Comparison of ENCODE assay signal across 29 cellular contexts in genomic region chr5:131782717-131783116, GRCh38. TPM values are rescaled to one million over a fixed set of nuclear protein-coding genes. Genes with fewer than 3 reads are reported as not detected.
DNase-seq lines count a peak whose midpoint lies in the region; ATAC-seq lines count a peak whose summit lies in the region.
"Had no signal": no experiment of that assay in that cellular context is flagged by ENCODE, and none has a peak within 500 bp of the region (broad histone marks: within the 10 kb centered on the region; RNA-seq: fewer than 3 reads in every experiment).

No MANE protein-coding gene starts in this region.

- no peak for DNase-seq in activated T-cell treated with anti-CD3 and anti-CD28 coated beads, Interleukin-2, amount 50 U/mL, for 72 hours
- no peak for DNase-seq in activated T-cell treated with anti-CD3 and anti-CD28 coated beads, Interleukin-2, amount 50 U/mL, for 1 hour
- no peak for DNase-seq in central memory CD8-positive, alpha-beta T cell (ENCODE audit: low spot score in 2 of 2)
- DNase-seq in stimulated activated effector memory CD8-positive, alpha-beta T cell treated with anti-CD3 and anti-CD28 coated beads, Interleukin-12 subunit alpha, Interleukin-12 subunit beta, amount 100 ng/mL, for 72 hours (ENCODE audit: low spot score in 2 of 2), result no peak
- DNase-seq in SIG-M5 (lab: John Stamatoyannopoulos, UW) (no peak), anterior cingulate cortex (lab: John Stamatoyannopoulos, UW) (no peak)
- DNase-seq: 8988T; ACHN; AML-193; BE2C; C1 segment of cervical spinal cord; Caco-2; Calu3; CD4-positive, alpha-beta memory T cell; CD4-positive, alpha-beta T cell; CD4-positive, CD25-positive, alpha-beta regulatory T cell; CD8-positive, alpha-beta memory T cell; CD8-positive, alpha-beta T cell; COR-L47; DMS 273 treated with DMSO at 0.1 percent for 48 hours; DMS153; DMS53; DMS79; DMS79 treated with DMSO at 0.1 percent for 48 hours; DND-41; EL had no signal

- H3K36me3 Mint-ChIP-seq in activated T-cell treated with anti-CD3 and anti-CD28 coated beads, Interleukin-2, amount 50 U/mL, for 72 hours (ENCODE audit: insufficient read depth in 2 of 2), result peaks cover 0 to 5% of the 10 kb centered on the region in 2 donors
- peaks cover 2% of the 10 kb centered on the region for H3K36me3 Mint-ChIP-seq in central memory CD8-positive, alpha-beta T cell (ENCODE audit: insufficient read depth)
- H3K36me3 Mint-ChIP-seq in stimulated activated effector memory CD8-positive, alpha-beta T cell treated with anti-CD3 and anti-CD28 coated beads, Interleukin-12 subunit alpha, Interleukin-12 subunit beta, amount 100 ng/mL, for 72 hours, result no peaks in the 10 kb centered on the region

- H3K27ac Mint-ChIP-seq in activated T-cell treated with anti-CD3 and anti-CD28 coated beads, Interleukin-2, amount 50 U/mL, for 72 hours, result peak overlapping the region; percentile 38
- H3K27ac Mint-ChIP-seq in central memory CD8-positive, alpha-beta T cell (ENCODE audit: low read depth), result peak overlapping the region; percentile 84
- H3K27ac Mint-ChIP-seq in stimulated activated effector memory CD8-positive, alpha-beta T cell treated with anti-CD3 and anti-CD28 coated beads, Interleukin-12 subunit alpha, Interleukin-12 subunit beta, amount 100 ng/mL, for 72 hours, result peak overlapping the region; percentile 20
- H3K27ac Mint-ChIP-seq: B cell; CD4-positive, alpha-beta T cell; CD8-positive, alpha-beta T cell had no signal

- no peaks in the 10 kb centered on the region for H3K27me3 Mint-ChIP-seq in activated T-cell treated with anti-CD3 and anti-CD28 coated beads, Interleukin-2, amount 50 U/mL, for 72 hours (ENCODE audit: low read depth)
- H3K27me3 Mint-ChIP-seq in central memory CD8-positive, alpha-beta T cell, result no peaks in the 10 kb centered on the region
- H3K27me3 Mint-ChIP-seq: B cell; CD4-positive, alpha-beta memory T cell; CD4-positive, alpha-beta T cell; CD4-positive, CD25-positive, alpha-beta regulatory T cell; CD8-positive, alpha-beta memory T cell had no signal

- H3K4me3 Mint-ChIP-seq in activated T-cell treated with anti-CD3 and anti-CD28 coated beads, Interleukin-2, amount 50 U/mL, for 72 hours, result no peak overlapping the region
- no peak overlapping the region for H3K4me3 Mint-ChIP-seq in central memory CD8-positive, alpha-beta T cell
- no peak overlapping the region for H3K4me3 Mint-ChIP-seq in stimulated activated effector memory CD8-positive, alpha-beta T cell treated with anti-CD3 and anti-CD28 coated beads, Interleukin-12 subunit alpha, Interleukin-12 subunit beta, amount 100 ng/mL, for 72 hours
- H3K4me3 Mint-ChIP-seq: B cell; CD14-positive monocyte; CD4-positive, alpha-beta memory T cell; CD4-positive, alpha-beta T cell; CD4-positive, CD25-positive, alpha-beta regulatory T cell; CD8-positive, alpha-beta memory T cell; CD8-positive, alpha-beta T cell had no signal

- H3K4me1 Mint-ChIP-seq in activated T-cell treated with anti-CD3 and anti-CD28 coated beads, Interleukin-2, amount 50 U/mL, for 72 hours (ENCODE audit: low read depth), result peaks cover 23% of the 10 kb centered on the region
- H3K4me1 Mint-ChIP-seq in central memory CD8-positive, alpha-beta T cell, result peaks cover 58% of the 10 kb centered on the region
- H3K4me1 Mint-ChIP-seq in stimulated activated effector memory CD8-positive, alpha-beta T cell treated with anti-CD3 and anti-CD28 coated beads, Interleukin-12 subunit alpha, Interleukin-12 subunit beta, amount 100 ng/mL, for 72 hours, result peaks cover 39% of the 10 kb centered on the region

- ATAC-seq in activated T-cell treated with anti-CD3 and anti-CD28 coated beads, Interleukin-2, amount 50 U/mL, for 72 hours (replicated peaks in 1 of 2), result no peak
- no peak for ATAC-seq in central memory CD8-positive, alpha-beta T cell (replicated peaks; ENCODE audit: extremely low read depth, poor library complexity, severe bottlenecking)
- no peak for ATAC-seq in stimulated activated effector memory CD8-positive, alpha-beta T cell treated with anti-CD3 and anti-CD28 coated beads, Interleukin-12 subunit alpha, Interleukin-12 subunit beta, amount 100 ng/mL, for 72 hours
- ATAC-seq: A549; CD8-positive, alpha-beta T cell had no signal

- peaks cover 1 to 2% of the 10 kb centered on the region in 2 donors for H3K9me3 Mint-ChIP-seq in activated T-cell treated with anti-CD3 and anti-CD28 coated beads, Interleukin-2, amount 50 U/mL, for 72 hours
- H3K9me3 Mint-ChIP-seq in central memory CD8-positive, alpha-beta T cell, result no peaks in the 10 kb centered on the region
- no peaks in the 10 kb centered on the region for H3K9me3 Mint-ChIP-seq in stimulated activated effector memory CD8-positive, alpha-beta T cell treated with anti-CD3 and anti-CD28 coated beads, Interleukin-12 subunit alpha, Interleukin-12 subunit beta, amount 100 ng/mL, for 72 hours
- H3K9me3 Mint-ChIP-seq: CD4-positive, alpha-beta T cell; CD8-positive, alpha-beta memory T cell; CD8-positive, alpha-beta T cell had no signal

RNA-seq across cellular contexts. Expression of gene FNIP1, which starts 14.1 kb away (rescaled TPM):
- total RNA-seq in activated T-cell treated with anti-CD3 and anti-CD28 coated beads, Interleukin-2, amount 50 U/mL, for 72 hours, result 10 to 100 TPM; 23.0 to 23.8 TPM

Comparison
In these comparisons a context has a peak if more than half of its experiments do, and no peak if none do; other contexts are left out.
1. H3K27ac Mint-ChIP-seq: peak in every context shown above with its lines; median percentile 84 in central memory CD8-positive, alpha-beta T cell; 38 in activated T-cell treated with anti-CD3 and anti-CD28 coated beads, Interleukin-2, amount 50 U/mL, for 72 hours; 20 in stimulated activated effector memory CD8-positive, alpha-beta T cell treated with anti-CD3 and anti-CD28 coated beads, Interleukin-12 subunit alpha, Interleukin-12 subunit beta, amount 100 ng/mL, for 72 hours.